ENCODE assay signal across 19 cellular contexts in the genomic region with DNA sequence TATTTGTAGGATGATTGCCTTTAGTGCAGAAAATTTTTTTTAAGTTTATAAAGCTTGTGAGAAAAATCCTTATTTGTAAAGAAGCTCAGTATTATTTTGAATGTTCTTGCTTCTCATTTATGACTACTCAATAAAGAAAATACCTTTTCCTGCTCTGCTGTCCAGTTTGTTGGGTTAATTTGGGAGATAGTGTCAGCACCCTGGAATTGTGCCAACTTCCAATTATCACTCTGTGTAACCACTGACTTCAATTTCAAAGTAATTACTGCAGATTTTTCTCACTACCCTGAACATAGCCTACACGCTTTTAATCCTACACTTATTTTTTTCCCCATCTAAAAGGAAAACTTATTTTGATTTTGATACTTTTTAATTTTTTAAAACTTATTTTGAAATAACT.
A peak's percentile ranks its signal among the peaks of the same experiment; 100 is the strongest.
DNase-seq lines count a peak whose midpoint lies in the region; ATAC-seq, FAIRE-seq and TF ChIP-seq lines count a peak whose summit lies in the region.
"Had no signal": no experiment of that assay in that cellular context is flagged by ENCODE, and none has a peak within 500 bp of the region (broad histone marks: within the 10 kb centered on the region; RNA-seq: fewer than 3 reads in every experiment).

No MANE protein-coding gene starts in this region.

- H3K4me3 ChIP-seq in astrocyte (ENCODE audit: insufficient read depth, low read depth, low read length) (no peak overlapping the region), BE2C (ENCODE audit: low read depth, low read length) (no peak overlapping the region)
- H3K4me3 ChIP-seq: A549, GM23248, SJCRH30 had no signal

- POLR2A ChIA-PET in activated CD4-positive, alpha-beta T cell treated with anti-CD3 and anti-CD28 coated beads for 36 hours (lab: Charles Lee): no interaction called here

- intact Hi-C loops in activated CD4-positive, alpha-beta T cell treated with anti-CD3 and anti-CD28 coated beads for 36 hours (cut with DNase I, micrococcal nuclease): no loop called here

- H3K9me3 ChIP-seq in astrocyte (ENCODE audit: insufficient read depth, low read depth, low read length): no peaks in the 10 kb centered on the region
- H3K9me3 ChIP-seq in BE2C: no peaks in the 10 kb centered on the region
- H3K9me3 ChIP-seq: A549, Caco-2, SJCRH30 had no signal

- peaks cover 7% of the 10 kb centered on the region for H3K4me1 ChIP-seq in astrocyte (ENCODE audit: insufficient read depth, low read length)
- no peaks in the 10 kb centered on the region for H3K4me1 ChIP-seq in BE2C
- H3K4me1 ChIP-seq: A549 had no signal

- ATAC-seq in activated CD4-positive, alpha-beta T cell treated with anti-CD3 and anti-CD28 coated beads for 36 hours: no peak
- ATAC-seq: A549 had no signal

- H3K4me3 Mint-ChIP-seq in astrocyte (ENCODE audit: unreplicated experiment): no peak overlapping the region
- H3K4me3 Mint-ChIP-seq in activated CD4-positive, alpha-beta T cell treated with anti-CD3 and anti-CD28 coated beads for 36 hours: no peak overlapping the region
- H3K4me3 Mint-ChIP-seq: CD14-positive monocyte had no signal

- peak; percentile 47 for FAIRE-seq in astrocyte (lab: Jason Lieb, UNC)
- FAIRE-seq: A549, HTR-8/SVneo had no signal

- no peaks in the 10 kb centered on the region for H3K27me3 ChIP-seq in astrocyte (ENCODE audit: insufficient read depth, low read length)
- no peaks in the 10 kb centered on the region for H3K27me3 ChIP-seq in BE2C
- H3K27me3 ChIP-seq: SJCRH30 had no signal

- H3K9me3 Mint-ChIP-seq in astrocyte (ENCODE audit: unreplicated experiment): no peaks in the 10 kb centered on the region
- H3K9me3 Mint-ChIP-seq in activated CD4-positive, alpha-beta T cell treated with anti-CD3 and anti-CD28 coated beads for 36 hours (ENCODE audit: low read depth): no peaks in the 10 kb centered on the region

- H3K27ac Mint-ChIP-seq in astrocyte (ENCODE audit: unreplicated experiment): no peak overlapping the region
- no peak overlapping the region for H3K27ac Mint-ChIP-seq in activated CD4-positive, alpha-beta T cell treated with anti-CD3 and anti-CD28 coated beads for 36 hours
- H3K27ac Mint-ChIP-seq: CD14-positive monocyte had no signal

- H4K20me1 ChIP-seq in astrocyte (ENCODE audit: insufficient read depth, low read length): no peaks in the 10 kb centered on the region

- no peaks in the 10 kb centered on the region for H3K27me3 Mint-ChIP-seq in astrocyte (ENCODE audit: low read depth, unreplicated experiment)
- H3K27me3 Mint-ChIP-seq in activated CD4-positive, alpha-beta T cell treated with anti-CD3 and anti-CD28 coated beads for 36 hours: peaks cover 2% of the 10 kb centered on the region

- H3K9ac ChIP-seq in astrocyte (ENCODE audit: low read length): no peak overlapping the region
- H3K9ac ChIP-seq: GM23248 had no signal

- H2AFZ ChIP-seq in astrocyte (ENCODE audit: low read depth, low read length): no peak overlapping the region
- H2AFZ ChIP-seq: GM23248 had no signal

- no peak overlapping the region for H3K27ac ChIP-seq in astrocyte (ENCODE audit: low read depth, low read length)
- H3K27ac ChIP-seq: A549, GM23248, HL-60, SJCRH30 had no signal

- peak; percentile 18 for DNase-seq in NCI-H2227 (lab: John Stamatoyannopoulos, UW; ENCODE audit: unreplicated experiment)
- no peak for DNase-seq in NCI-H2227 treated with DMSO at 0.1 percent for 48 hours (lab: John Stamatoyannopoulos, UW)
- peak; percentile 41 for DNase-seq in NCI-H1105 (lab: John Stamatoyannopoulos, UW)
- DNase-seq in NCI-H2081 (lab: John Stamatoyannopoulos, UW): peak; percentile 62 to 91
- no peak for DNase-seq in astrocyte (ENCODE audit: low read depth)
- DNase-seq in activated CD4-positive, alpha-beta T cell treated with anti-CD3 and anti-CD28 coated beads for 36 hours: no peak
- no peak for DNase-seq in BE2C
- DNase-seq in HuH-7.5 (ENCODE audit: low spot score): no peak
- DNase-seq: Caco-2, DMS53, GM23248, HCEC 1CT, NCI-H187 treated with DMSO at 0.1 percent for 48 hours, T-helper 2 cell had no signal

- peaks cover 18% of the 10 kb centered on the region for H3K4me1 Mint-ChIP-seq in astrocyte (ENCODE audit: low read depth, unreplicated experiment)
- no peaks in the 10 kb centered on the region for H3K4me1 Mint-ChIP-seq in activated CD4-positive, alpha-beta T cell treated with anti-CD3 and anti-CD28 coated beads for 36 hours

- no peaks in the 10 kb centered on the region for H3K79me2 ChIP-seq in astrocyte (ENCODE audit: insufficient read depth, low read length)

- CTCF ChIA-PET in activated CD4-positive, alpha-beta T cell treated with anti-CD3 and anti-CD28 coated beads for 36 hours (lab: Charles Lee): no interaction called here

- H3K36me3 Mint-ChIP-seq in astrocyte (ENCODE audit: low read depth, unreplicated experiment): peaks cover 4% of the 10 kb centered on the region
- H3K36me3 Mint-ChIP-seq in activated CD4-positive, alpha-beta T cell treated with anti-CD3 and anti-CD28 coated beads for 36 hours (ENCODE audit: low read depth): no peaks in the 10 kb centered on the region

- TF ChIP-seq CTCF in astrocyte (IDR thresholded peaks at IDR 0.05; ENCODE audit: insufficient read depth, low read depth, low read length): no peak
- TF ChIP-seq CTCF in BE2C (IDR thresholded peaks at IDR 0.05; ENCODE audit: low read depth, low read length): no peak

- H3K4me2 ChIP-seq in astrocyte (ENCODE audit: low read length): no peak overlapping the region
- H3K4me2 ChIP-seq: A549 had no signal

- H3K36me3 ChIP-seq in astrocyte (ENCODE audit: insufficient read depth, low read length) (no peaks in the 10 kb centered on the region), BE2C (no peaks in the 10 kb centered on the region)
- H3K36me3 ChIP-seq: SJCRH30 had no signal

Comparison
In these comparisons a context has a peak if more than half of its experiments do, and no peak if none do; other contexts are left out.
1. DNase-seq: peak in NCI-H2227 (single experiment), NCI-H1105 (single experiment) and NCI-H2081 (2 of 2); none in NCI-H2227 treated with DMSO at 0.1 percent for 48 hours (single experiment), astrocyte (single experiment), activated CD4-positive, alpha-beta T cell treated with anti-CD3 and anti-CD28 coated beads for 36 hours (single experiment), BE2C (single experiment) and HuH-7.5 (single experiment).